ENCODE assay signal across 15 cellular contexts in genomic region chr2:241237047-241237446, GRCh38. TPM values are rescaled to one million over a fixed set of nuclear protein-coding genes. Genes with fewer than 3 reads are reported as not detected.
DNase-seq lines count a peak whose midpoint lies in the region; ATAC-seq and TF ChIP-seq lines count a peak whose summit lies in the region.
"Had no signal": no experiment of that assay in that cellular context is flagged by ENCODE, and none has a peak within 500 bp of the region (broad histone marks: within the 10 kb centered on the region; RNA-seq: fewer than 3 reads in every experiment).

No MANE protein-coding gene starts in this region.

- H3K9me3 Mint-ChIP-seq in chondrocyte (ENCODE audit: low read depth) (no peaks in the 10 kb centered on the region), nephron progenitor cell (no peaks in the 10 kb centered on the region)
- H3K9me3 Mint-ChIP-seq: CD8-positive, alpha-beta T cell had no signal

- H3K4me1 Mint-ChIP-seq in chondrocyte (ENCODE audit: low read depth) = peaks cover 6% of the 10 kb centered on the region
- peaks cover 5% of the 10 kb centered on the region for H3K4me1 Mint-ChIP-seq in nephron progenitor cell

- ATAC-seq in left ventricle myocardium superior = no peak
- ATAC-seq: CD8-positive, alpha-beta T cell; K562 had no signal

- DNase-seq in left ventricle myocardium superior (peak; percentile 11), cardiac septum (ENCODE audit: low spot score) (no peak), chondrocyte (ENCODE audit: low spot score) (peak; percentile 26), nephron progenitor cell (no peak), cerebellum (ENCODE audit: low spot score) (no peak), medulla oblongata (ENCODE audit: extremely low spot score) (no peak), DMS 273 treated with DMSO at 0.1 percent for 48 hours (lab: John Stamatoyannopoulos, UW) (no peak)
- DNase-seq: CD8-positive, alpha-beta T cell; GOT3; NCI-H1105; NCI-H1694; NCI-H748 treated with DMSO at 0.1 percent for 48 hours; NK-92 treated with Interleukin-12 subunit alpha and Interleukin-12 subunit beta, amount 100 ng/mL, for 24 hours; SHP77 had no signal

- TF ChIP-seq CTCF in chondrocyte (IDR thresholded peaks at IDR 0.05) (no peak), nephron progenitor cell (IDR thresholded peaks at IDR 0.05) (no peak)

- intact Hi-C loops in left ventricle myocardium superior (cut with micrococcal nuclease) (no loop called here), cardiac septum (cut with DNase I) (no loop called here)

- H3K27me3 Mint-ChIP-seq in chondrocyte (ENCODE audit: low read depth) (no peaks in the 10 kb centered on the region), nephron progenitor cell (ENCODE audit: low read depth, poor library complexity) (no peaks in the 10 kb centered on the region)

- H3K36me3 Mint-ChIP-seq in chondrocyte (ENCODE audit: low read depth) = peaks cover 76% of the 10 kb centered on the region
- H3K36me3 Mint-ChIP-seq in nephron progenitor cell (ENCODE audit: low read depth) = peaks cover 84% of the 10 kb centered on the region

- no peak overlapping the region for H3K4me3 Mint-ChIP-seq in chondrocyte (ENCODE audit: unreplicated experiment)
- H3K4me3 Mint-ChIP-seq in nephron progenitor cell = no peak overlapping the region
- H3K4me3 Mint-ChIP-seq: CD8-positive, alpha-beta T cell had no signal

- H3K27ac Mint-ChIP-seq in chondrocyte (ENCODE audit: unreplicated experiment) (no peak overlapping the region), nephron progenitor cell (peak overlapping the region; percentile 74)
- H3K27ac Mint-ChIP-seq: CD8-positive, alpha-beta T cell had no signal

RNA-seq across cellular contexts. Expression of gene ANO7, which starts 48.6 kb away (rescaled TPM):
- 1.1 TPM for total RNA-seq in left ventricle myocardium superior
- total RNA-seq in cardiac septum = 3.4 TPM
- total RNA-seq in chondrocyte = 0.48 to 2.2 TPM (median 1.5 TPM) in 3 replicates
- 0.54 TPM for total RNA-seq in cerebellum

Comparison
In these comparisons a context has a peak if more than half of its experiments do, and no peak if none do; other contexts are left out.
1. DNase-seq: peak in left ventricle myocardium superior (single experiment) and chondrocyte (single experiment); none in cardiac septum (single experiment), nephron progenitor cell (single experiment), cerebellum (single experiment), medulla oblongata (single experiment) and DMS 273 treated with DMSO at 0.1 percent for 48 hours (single experiment).